7 cellular contexts compared by ENCODE assay signal in genomic region chr18:48023334-48024008, GRCh38.
DNase-seq lines count a peak whose midpoint lies in the region; ATAC-seq and TF ChIP-seq lines count a peak whose summit lies in the region.

No MANE protein-coding gene starts in this region.

- H3K27me3 ChIP-seq in RWPE2 (ENCODE audit: insufficient read depth, poor library complexity, severe bottlenecking) = no peaks in the 10 kb centered on the region
- H3K27me3 ChIP-seq in osteoblast (ENCODE audit: insufficient read depth, low read length) = peaks cover 16% of the 10 kb centered on the region

- H3K4me1 ChIP-seq in RWPE2 (ENCODE audit: insufficient read depth, poor library complexity, severe bottlenecking) (peaks cover 14% of the 10 kb centered on the region), osteoblast (ENCODE audit: insufficient read depth, low read length) (peaks cover 18% of the 10 kb centered on the region)

- peak overlapping the region; percentile 10 for H2AFZ ChIP-seq in osteoblast (ENCODE audit: low read length)

- peak; percentile 75 for TF ChIP-seq CTCF in LNCaP clone FGC (IDR thresholded peaks at IDR 0.05; ENCODE audit: control insufficient read depth, extremely low read depth, insufficient read depth)
- TF ChIP-seq CTCF in RWPE2 (IDR thresholded peaks at IDR 0.05; ENCODE audit: poor library complexity, severe bottlenecking) = peak; percentile 58
- TF ChIP-seq CTCF in osteoblast (IDR thresholded peaks at IDR 0.05; ENCODE audit: extremely low read depth, low read depth, low read length) = peak; percentile 51

- ATAC-seq in RWPE2 (ENCODE audit: low read depth) (peak; percentile 76), GM19452 (IDR thresholded peaks at IDR 0.05; ENCODE audit: unreplicated experiment) (no peak), HG02840 (IDR thresholded peaks at IDR 0.05; ENCODE audit: low FRiP score, unreplicated experiment) (no peak)

- no peak overlapping the region for H3K4me3 ChIP-seq in LNCaP clone FGC (ENCODE audit: low read depth, low read length)
- H3K4me3 ChIP-seq in RWPE2 (ENCODE audit: severe bottlenecking) = no peak overlapping the region
- H3K4me3 ChIP-seq in osteoblast (ENCODE audit: insufficient read depth, low read length) = no peak overlapping the region

- H3K27ac ChIP-seq in RWPE2 (ENCODE audit: poor library complexity, severe bottlenecking) = peak overlapping the region; percentile 37
- H3K27ac ChIP-seq in osteoblast (ENCODE audit: low read depth, low read length) = no peak overlapping the region

- H3K9me3 ChIP-seq in RWPE2 (ENCODE audit: severe bottlenecking) (no peaks in the 10 kb centered on the region), osteoblast (ENCODE audit: low read depth, low read length) (no peaks in the 10 kb centered on the region)

- DNase-seq in GDM1 (lab: John Stamatoyannopoulos, UW) = peak; percentile 56
- no peak for DNase-seq in LNCaP clone FGC (ENCODE audit: low read depth)
- DNase-seq in RWPE2 (ENCODE audit: low spot score) = peak; percentile 84
- DNase-seq in erythroblast (lab: John Stamatoyannopoulos, UW) = peak; percentile 51 to 54
- peak; percentile 94 for DNase-seq in osteoblast (ENCODE audit: insufficient read length, low spot score, missing footprints)

- H3K36me3 ChIP-seq in RWPE2 (ENCODE audit: low read depth) = no peaks in the 10 kb centered on the region
- H3K36me3 ChIP-seq in osteoblast (ENCODE audit: insufficient read depth, low read length) = no peaks in the 10 kb centered on the region

- no peaks in the 10 kb centered on the region for H3K79me2 ChIP-seq in osteoblast (ENCODE audit: insufficient read depth, low read length)

- peak overlapping the region; percentile 39 for H3K4me2 ChIP-seq in osteoblast (ENCODE audit: insufficient read depth, low read length)

- no peaks in the 10 kb centered on the region for H4K20me1 ChIP-seq in osteoblast (ENCODE audit: insufficient read depth, low read length)

- no peak for TF ChIP-seq POLR2A in erythroblast (IDR thresholded peaks at IDR 0.05; ENCODE audit: low read length)
